13 cellular contexts compared by ENCODE assay signal in genomic region chr12:95648990-95649791, GRCh38.
A peak's percentile ranks its signal among the peaks of the same experiment; 100 is the strongest.
DNase-seq lines count a peak whose midpoint lies in the region; ATAC-seq, FAIRE-seq and TF ChIP-seq lines count a peak whose summit lies in the region.
"Had no signal": no experiment of that assay in that cellular context is flagged by ENCODE, and none has a peak within 500 bp of the region (broad histone marks: within the 10 kb centered on the region; RNA-seq: fewer than 3 reads in every experiment).

No MANE protein-coding gene starts in this region.

- in situ Hi-C loops in G401 (cut with HindIII; ENCODE audit: low sequenced_read_pairs): no loop called here

- no peaks in the 10 kb centered on the region for H3K9me3 ChIP-seq in effector memory CD4-positive, alpha-beta T cell (ENCODE audit: control insufficient read depth, low read length)
- H3K9me3 ChIP-seq in smooth muscle cell (replicated peaks; ENCODE audit: low read depth): no peaks in the 10 kb centered on the region
- H3K9me3 ChIP-seq: lower lobe of right lung had no signal

- ATAC-seq in left colon (peak; percentile 97), GM18867 (IDR thresholded peaks at IDR 0.05; ENCODE audit: unreplicated experiment) (no peak)
- ATAC-seq: lower lobe of right lung had no signal

- H3K4me2 ChIP-seq in smooth muscle cell: no peak overlapping the region

- no peak overlapping the region for H3K9ac ChIP-seq in smooth muscle cell (ENCODE audit: low read depth)

- H3K4me3 ChIP-seq in cardiac fibroblast (replicated peaks in 1 of 2; ENCODE audit: low read depth in 2 of 2, low read length in 2 of 2): no peak overlapping the region
- H3K4me3 ChIP-seq in effector memory CD4-positive, alpha-beta T cell (ENCODE audit: insufficient read depth, low read depth, low read length, poor library complexity, severe bottlenecking): no peak overlapping the region
- H3K4me3 ChIP-seq in smooth muscle cell: no peak overlapping the region
- H3K4me3 ChIP-seq: lower lobe of right lung had no signal

- 73% methylated on average over 9 of the region's 9 CpGs for WGBS in smooth muscle cell (ENCODE audit: low lambda C conversion rate)

- H3K27me3 ChIP-seq in effector memory CD4-positive, alpha-beta T cell (replicated peaks; ENCODE audit: control insufficient read depth, insufficient read depth, low read length, poor library complexity, severe bottlenecking): no peaks in the 10 kb centered on the region
- no peaks in the 10 kb centered on the region for H3K27me3 ChIP-seq in smooth muscle cell (ENCODE audit: low read depth)

- TF ChIP-seq CTCF in cardiac fibroblast (IDR thresholded peaks at IDR 0.05; ENCODE audit: low read depth, low read length) (no peak), smooth muscle cell (IDR thresholded peaks at IDR 0.05; ENCODE audit: borderline replicate concordance, insufficient read depth, poor library complexity, severe bottlenecking) (no peak)

- H3K27ac ChIP-seq in effector memory CD4-positive, alpha-beta T cell (ENCODE audit: insufficient read depth, low read length, poor library complexity, severe bottlenecking): no peak overlapping the region
- H3K27ac ChIP-seq in smooth muscle cell (ENCODE audit: low read depth): no peak overlapping the region
- H3K27ac ChIP-seq: C4-2B, lower lobe of right lung had no signal

- H4K20me1 ChIP-seq in smooth muscle cell (ENCODE audit: low read depth): no peaks in the 10 kb centered on the region

- H3K79me2 ChIP-seq in smooth muscle cell (ENCODE audit: low read depth): no peaks in the 10 kb centered on the region

- H3K4me1 ChIP-seq in effector memory CD4-positive, alpha-beta T cell (ENCODE audit: control insufficient read depth, insufficient read depth, low read length, poor library complexity, severe bottlenecking): no peaks in the 10 kb centered on the region
- no peaks in the 10 kb centered on the region for H3K4me1 ChIP-seq in smooth muscle cell (ENCODE audit: low read depth)

- intact Hi-C loops in left colon (cut with DNase I, micrococcal nuclease): no loop called here

- no peaks in the 10 kb centered on the region for H3K36me3 ChIP-seq in effector memory CD4-positive, alpha-beta T cell (ENCODE audit: control insufficient read depth, insufficient read depth, low read length)
- no peaks in the 10 kb centered on the region for H3K36me3 ChIP-seq in smooth muscle cell (ENCODE audit: low read depth)
- H3K36me3 ChIP-seq: lower lobe of right lung had no signal

- no peak overlapping the region for H2AFZ ChIP-seq in smooth muscle cell (ENCODE audit: low read depth)

- no peaks in the 10 kb centered on the region for H3F3A ChIP-seq in smooth muscle cell (ENCODE audit: low read depth)

- DNase-seq in AG08395 (ENCODE audit: low spot score): peak; percentile 45
- DNase-seq in HTR-8/SVneo (ENCODE audit: insufficient read length, low spot score): peak; percentile 90
- DNase-seq in cardiac fibroblast (ENCODE audit: low read depth in 2 of 2): peak; percentile 29 to 40
- peak in 1 of 2 donors; percentile 32 for DNase-seq in left colon
- no peak for DNase-seq in effector memory CD4-positive, alpha-beta T cell
- DNase-seq in smooth muscle cell (lab: John Stamatoyannopoulos, UW; ENCODE audit: unreplicated experiment): no peak
- no peak for DNase-seq in G401 (ENCODE audit: low spot score)
- DNase-seq: activated T-cell treated with anti-CD3 and anti-CD28 coated beads, Interleukin-2, amount 50 U/mL, for 24 hours; lower lobe of right lung; NCI-H446 had no signal

- no peak for FAIRE-seq in HTR-8/SVneo (lab: Jason Lieb, UNC)
- FAIRE-seq: GM18507 had no signal

Comparison
In these comparisons a context has a peak if more than half of its experiments do, and no peak if none do; other contexts are left out.
1. DNase-seq: peak in AG08395 (single experiment), HTR-8/SVneo (single experiment) and cardiac fibroblast (2 of 2); none in effector memory CD4-positive, alpha-beta T cell (0 of 3), smooth muscle cell (single experiment) and G401 (single experiment).